Comparison of ENCODE assay signal across 24 cellular contexts in genomic region chr14:100564506-100564905, GRCh38. TPM values are rescaled to one million over a fixed set of nuclear protein-coding genes. Genes with fewer than 3 reads are reported as not detected.
DNase-seq lines count a peak whose midpoint lies in the region; ATAC-seq, FAIRE-seq and TF ChIP-seq lines count a peak whose summit lies in the region.
"Had no signal": no experiment of that assay in that cellular context is flagged by ENCODE, and none has a peak within 500 bp of the region (broad histone marks: within the 10 kb centered on the region; RNA-seq: fewer than 3 reads in every experiment).

No MANE protein-coding gene starts in this region.

- H4K20me1 ChIP-seq in BLaER1 = peaks cover 18% of the 10 kb centered on the region; the same call in 1 of the 2 replicates
- H4K20me1 ChIP-seq in K562 (replicated peaks; ENCODE audit: control insufficient read depth, insufficient read depth, low read length) = peaks cover 7% of the 10 kb centered on the region

- H3K4me3 ChIP-seq in BLaER1 (no peak overlapping the region), K562 (no peak overlapping the region)
- H3K4me3 ChIP-seq: A549, HAP-1 had no signal

- H3K9me3 ChIP-seq in BLaER1 = no peaks in the 10 kb centered on the region
- H3K9me3 ChIP-seq in K562 (replicated peaks; ENCODE audit: control insufficient read depth, insufficient read depth, low read depth, low read length) = no peaks in the 10 kb centered on the region
- H3K9me3 ChIP-seq: A549, BE2C, Caco-2, HAP-1 had no signal

- peaks cover 8% of the 10 kb centered on the region for H3K4me1 Mint-ChIP-seq in nephron
- no peaks in the 10 kb centered on the region for H3K4me1 Mint-ChIP-seq in type B pancreatic cell (ENCODE audit: unreplicated experiment)

- peaks cover 49% of the 10 kb centered on the region for H3K27me3 Mint-ChIP-seq in nephron (ENCODE audit: low read depth)
- H3K27me3 Mint-ChIP-seq in type B pancreatic cell = peaks cover 51% of the 10 kb centered on the region

- H3K27me3 ChIP-seq in BLaER1 (peaks cover 42% of the 10 kb centered on the region), K562 (ENCODE audit: control insufficient read depth in 2 of 2, insufficient read depth in 2 of 2, low read length in 2 of 2) (peaks cover 15 to 41% of the 10 kb centered on the region in 2 experiments; a peak in 4 of 5 replicates)

- TF ChIP-seq CTCF in K562 (IDR thresholded peaks at IDR 0.05 in 2 of 3, conservative IDR thresholded peaks at IDR 0.05 in 1 of 3; ENCODE audit: insufficient read depth in 2 of 3, low read depth in 1 of 3, low read length in 3 of 3) (no peak), nephron (IDR thresholded peaks at IDR 0.05; ENCODE audit: unreplicated experiment in 3 of 3) (no peak), type B pancreatic cell (conservative IDR thresholded peaks at IDR 0.05) (no peak)

- no TSS peak for BruUV-seq in K562 (replicated peaks; lab: Mats Ljungman, UMichigan)

- TF ChIP-seq EP300 in K562 (IDR thresholded peaks at IDR 0.05; ENCODE audit: low read length) = no peak

- TF ChIP-seq POLR2A in K562 (conservative IDR thresholded peaks at IDR 0.05) = no peak

- H3K9me3 Mint-ChIP-seq in nephron (no peaks in the 10 kb centered on the region), type B pancreatic cell (no peaks in the 10 kb centered on the region)
- H3K9me3 Mint-ChIP-seq: CD4-positive, CD25-positive, alpha-beta regulatory T cell; CD8-positive, alpha-beta T cell; HFFc6 had no signal

- TF ChIP-seq RAD21 in K562 (CRISPR knock-in tag; conservative IDR thresholded peaks at IDR 0.05 in 1 of 2, IDR thresholded peaks at IDR 0.05 in 1 of 2) = no peak

- peak overlapping the region in 2 of 3 experiments; percentile 32 to 46 for H3K4me3 Mint-ChIP-seq in nephron
- H3K4me3 Mint-ChIP-seq in type B pancreatic cell = peak overlapping the region; percentile 24
- H3K4me3 Mint-ChIP-seq: CD8-positive, alpha-beta T cell; HFFc6 had no signal

- H3K27ac ChIP-seq in BLaER1 (no peak overlapping the region), K562 (ENCODE audit: extremely low read depth, low read depth, low read length) (no peak overlapping the region)
- H3K27ac ChIP-seq: A549, C4-2B had no signal

- H3K9me1 ChIP-seq in K562 (ENCODE audit: control insufficient read depth, insufficient read depth, low read length) = no peaks in the 10 kb centered on the region

- no peaks in the 10 kb centered on the region for H3K36me3 ChIP-seq in BLaER1
- no peaks in the 10 kb centered on the region for H3K36me3 ChIP-seq in K562 (ENCODE audit: control insufficient read depth, insufficient read depth, low read length)
- H3K36me3 ChIP-seq: HAP-1 had no signal

- no peak overlapping the region for H3K27ac Mint-ChIP-seq in nephron
- H3K27ac Mint-ChIP-seq in type B pancreatic cell = no peak overlapping the region
- H3K27ac Mint-ChIP-seq: CD4-positive, CD25-positive, alpha-beta regulatory T cell; CD8-positive, alpha-beta T cell; HFFc6 had no signal

- intact Hi-C loops in K562 (cut with micrococcal nuclease) = no loop called here

- in situ Hi-C loops in K562 (cut with MboI) = no loop called here

- DNase-seq in K562 (ENCODE audit: extremely low read depth in 1 of 4, low spot score in 3 of 4) (no peak), type B pancreatic cell (ENCODE audit: extremely low spot score, unreplicated experiment) (no peak), HT-29 (ENCODE audit: low spot score) (no peak)
- no peak for DNase-seq in activated CD4-positive, alpha-beta T cell treated with anti-CD3 and anti-CD28 coated beads, Interleukin-2, amount 50 U/mL, for 1 hour
- DNase-seq: 8988T; ACHN; AML-193; BE2C; Caco-2; CD4-positive, CD25-positive, alpha-beta regulatory T cell; CD8-positive, alpha-beta T cell; DMS153; DND-41; GOT3; HFFc6 had no signal

- H3K4me2 ChIP-seq in BLaER1 = peak overlapping the region; percentile 98
- H3K4me2 ChIP-seq in K562 (ENCODE audit: insufficient read depth, low read length) = no peak overlapping the region
- H3K4me2 ChIP-seq: A549 had no signal

- FAIRE-seq in K562 (lab: Jason Lieb, UNC) = no peak
- FAIRE-seq: A549, G401.6, GM12892, H54 had no signal

- POLR2A ChIA-PET in K562 (lab: Yijun Ruan, JAX) = no interaction called here

- H3K9ac ChIP-seq in BLaER1 = no peak overlapping the region; the same call in 1 of the 2 replicates
- no peak overlapping the region for H3K9ac ChIP-seq in K562 (ENCODE audit: insufficient read depth in 1 of 2, low read depth in 2 of 2, low read length in 2 of 2)

- WGBS in K562 (ENCODE audit: insufficient coverage, low coverage, missing lambda C conversion rate) = 7% methylated on average over 6 of the region's 6 CpGs

- ATAC-seq in K562 = no peak
- ATAC-seq in HG03095 (IDR thresholded peaks at IDR 0.05; ENCODE audit: unreplicated experiment) = no peak
- ATAC-seq: A549; CD8-positive, alpha-beta T cell had no signal

- peaks cover 97% of the 10 kb centered on the region for H3K4me1 ChIP-seq in BLaER1
- H3K4me1 ChIP-seq in K562 (replicated peaks in 1 of 2; ENCODE audit: control insufficient read depth in 2 of 2, insufficient read depth in 2 of 2, low read length in 2 of 2) = peaks cover 0 to 31% of the 10 kb centered on the region in 2 experiments; a peak in 2 of 5 replicates
- H3K4me1 ChIP-seq: Caco-2, HAP-1 had no signal

- CTCF ChIA-PET in K562 (lab: Yijun Ruan, JAX; ENCODE audit: low intra/inter-chr PET ratio) = no interaction called here

- no peak overlapping the region for H2AFZ ChIP-seq in K562 (ENCODE audit: low read depth, low read length)

- H3K36me3 Mint-ChIP-seq in nephron (ENCODE audit: low read depth) (no peaks in the 10 kb centered on the region), type B pancreatic cell (no peaks in the 10 kb centered on the region)
- H3K36me3 Mint-ChIP-seq: CD4-positive, CD25-positive, alpha-beta regulatory T cell; CD8-positive, alpha-beta T cell had no signal

- H3K79me2 ChIP-seq in K562 (ENCODE audit: control insufficient read depth, insufficient read depth, low read length) = no peaks in the 10 kb centered on the region

TF ChIP-seq in K562, 482 proteins besides CTCF, POLR2A, EP300 and RAD21:
- TF ChIP-seq RNF2 (IDR thresholded peaks at IDR 0.05) = no peak
- peak; percentile 74 for TF ChIP-seq ZKSCAN1 (IDR thresholded peaks at IDR 0.05; ENCODE audit: low read depth, low read length)

RNA-seq across cellular contexts. Expression of gene BEGAIN, which starts 22.7 kb away (rescaled TPM):
- 1.2 and 3.3 TPM in 2 replicates for total RNA-seq in K562 (2011; cell fraction: chromatin; rRNA removed; ENCODE audit: low replicate concordance)
- 0.53 and 2.2 TPM in 2 replicates for total RNA-seq in K562 (2011; cell fraction: nucleolus; rRNA removed)
- 0.31 and 0.95 TPM in 2 replicates for total RNA-seq in K562 (2011; cell fraction: nucleoplasm; rRNA removed)
- 0.20 and 0.68 TPM in 2 replicates for total RNA-seq in K562 (2014; rRNA removed)
- total RNA-seq in K562 (2014; rRNA removed; fragmentation: Illumina TruSeq; extraction: Trizol) = 0.10 TPM in 1 of 2 replicates, not detected in the other
- 0.11 and 0.40 TPM in 2 replicates for total RNA-seq in K562 (2015; rRNA removed; fragmentation: Illumina TruSeq; extraction: Trizol)
- total RNA-seq in K562 (2021) = 0.55 and 1.1 TPM in 2 replicates
- 0.54 and 1.4 TPM in 2 replicates for polyA plus RNA-seq in K562 (2011; rRNA removed)
- 1.5 TPM in 2 replicates for polyA plus RNA-seq in K562 (2011; cell fraction: cytosol; rRNA removed)
- polyA plus RNA-seq in K562 (2011; cell fraction: nucleus; rRNA removed) = 5.2 and 5.3 TPM in 2 replicates
- 0.25 and 0.51 TPM in 2 replicates for polyA plus RNA-seq in K562 (2012)
- polyA plus RNA-seq in K562 (2014; fragmentation: Illumina TruSeq; extraction: Trizol) = 0.07 and 0.50 TPM in 2 replicates
- polyA plus RNA-seq in K562 (2014; fragmentation: Nextera tagmentation; extraction: Ambion mirVana) = not detected
- polyA plus RNA-seq in K562 (2014; rRNA removed) = 0.62 and 1.7 TPM in 2 replicates
- polyA minus RNA-seq in K562 (2011; rRNA and poly(A)+ RNA removed) = 0.45 and 1.1 TPM in 2 replicates
- 0.86 and 2.7 TPM in 2 replicates for polyA minus RNA-seq in K562 (2011; cell fraction: cytosol; rRNA and poly(A)+ RNA removed)
- polyA minus RNA-seq in K562 (2011; cell fraction: nucleus; rRNA and poly(A)+ RNA removed) = 0.81 and 1.3 TPM in 2 replicates
- 1.9 and 3.0 TPM in 2 replicates for total RNA-seq in type B pancreatic cell (ENCODE audit: low replicate concordance)
- 0.53 and 1.5 TPM in 2 replicates for total RNA-seq in HT-29 (2014; rRNA removed; shearing (Covaris generic))
